In genomic region chr4:128810871-128811570, GRCh38 we compare ENCODE assay signal across 1 cellular context.
TF ChIP-seq lines count a peak whose summit lies in the region.

No MANE protein-coding gene starts in this region.

TF ChIP-seq in HEK293, 187 proteins besides CTCF, POLR2A, EP300 and RAD21 (continued from another document and continues in another):
- TF ChIP-seq ZNF398 (tag by site-specific recombination; IDR thresholded peaks at IDR 0.05): peak; percentile 88
- TF ChIP-seq ZBTB20 (tag by site-specific recombination; IDR thresholded peaks at IDR 0.05): peak; percentile 76
- 0 out of 2 replicates have a peak, but pooled peaks have one; percentile 33 for TF ChIP-seq ZBTB48 (tag by site-specific recombination; IDR thresholded peaks at IDR 0.05)
- peak; percentile 44; the same call in 1 of the 2 replicates for TF ChIP-seq INSM2 (tag by site-specific recombination; IDR thresholded peaks at IDR 0.05)
- TF ChIP-seq ZNF701 (tag by site-specific recombination; IDR thresholded peaks at IDR 0.05): no peak
- TF ChIP-seq ZNF184 (tag by site-specific recombination; IDR thresholded peaks at IDR 0.05): no peak
- TF ChIP-seq ZNF626 (tag by site-specific recombination; IDR thresholded peaks at IDR 0.05): no peak
- peak; percentile 89 for TF ChIP-seq GLIS2 (tag by site-specific recombination; IDR thresholded peaks at IDR 0.05)
- TF ChIP-seq ZNF404 (tag by site-specific recombination; IDR thresholded peaks at IDR 0.05): no peak
- peak; percentile 80 for TF ChIP-seq FEZF1 (tag by site-specific recombination; IDR thresholded peaks at IDR 0.05)
- TF ChIP-seq ZFP69B (tag by site-specific recombination; IDR thresholded peaks at IDR 0.05): peak; percentile 70
- TF ChIP-seq ZNF223 (tag by site-specific recombination; IDR thresholded peaks at IDR 0.05): no peak
- peak; percentile 81 for TF ChIP-seq ZNF600 (tag by site-specific recombination; IDR thresholded peaks at IDR 0.05)
- peak; percentile 92 for TF ChIP-seq PATZ1 (tag by site-specific recombination; IDR thresholded peaks at IDR 0.05)
- peak; percentile 98 for TF ChIP-seq ZNF341 (tag by site-specific recombination; IDR thresholded peaks at IDR 0.05; ENCODE audit: low read depth)
- peak; percentile 60 for TF ChIP-seq ZXDB (tag by site-specific recombination; IDR thresholded peaks at IDR 0.05)
- TF ChIP-seq ZNF510 (tag by site-specific recombination; IDR thresholded peaks at IDR 0.05; ENCODE audit: insufficient replicate concordance): no peak
- TF ChIP-seq MZF1 (tag by site-specific recombination; IDR thresholded peaks at IDR 0.05; ENCODE audit: borderline replicate concordance): peak; percentile 94
- no peak for TF ChIP-seq SCRT2 (tag by site-specific recombination; IDR thresholded peaks at IDR 0.05)
- TF ChIP-seq ZNF501 (tag by site-specific recombination; IDR thresholded peaks at IDR 0.05): peak; percentile 50; the same call in 1 of the 2 replicates
- peak; percentile 14; the same call in 1 of the 2 replicates for TF ChIP-seq ZBTB44 (tag by site-specific recombination; IDR thresholded peaks at IDR 0.05)
- no peak for TF ChIP-seq ZNF157 (tag by site-specific recombination; IDR thresholded peaks at IDR 0.05)
- TF ChIP-seq ZNF639 (tag by site-specific recombination; IDR thresholded peaks at IDR 0.05): 0 out of 2 replicates have a peak, but pooled peaks have one; percentile 17
- peak; percentile 38; the same call in 1 of the 2 replicates for TF ChIP-seq ZNF24 (tag by site-specific recombination; IDR thresholded peaks at IDR 0.05)
- peak; percentile 50 for TF ChIP-seq KLF8 (tag by site-specific recombination; IDR thresholded peaks at IDR 0.05)
- peak; percentile 84 for TF ChIP-seq PRDM10 (tag by site-specific recombination; IDR thresholded peaks at IDR 0.05)
- TF ChIP-seq ZBTB26 (tag by site-specific recombination; optimal IDR thresholded peaks at IDR 0.05): peak; percentile 65
- no peak for TF ChIP-seq TCF7L2 (IDR thresholded peaks at IDR 0.05; ENCODE audit: borderline replicate concordance, low read depth, low read length)
- no peak for TF ChIP-seq ELK4 (IDR thresholded peaks at IDR 0.05; ENCODE audit: borderline replicate concordance, low read depth, low read length)
- TF ChIP-seq ZFP3 (tag by site-specific recombination; IDR thresholded peaks at IDR 0.05; ENCODE audit: low read depth): no peak
- peak; percentile 84 for TF ChIP-seq ZNF692 (tag by site-specific recombination; IDR thresholded peaks at IDR 0.05)
- TF ChIP-seq ZNF362 (tag by site-specific recombination; IDR thresholded peaks at IDR 0.05): no peak
- no peak for TF ChIP-seq KLF7 (tag by site-specific recombination; IDR thresholded peaks at IDR 0.05; ENCODE audit: borderline replicate concordance)
- TF ChIP-seq WT1 (tag by site-specific recombination; IDR thresholded peaks at IDR 0.05): peak; percentile 72
- TF ChIP-seq SP2 (tag by site-specific recombination; IDR thresholded peaks at IDR 0.05): peak; percentile 74
- peak; percentile 63; the same call in 1 of the 2 replicates for TF ChIP-seq ZNF843 (tag by site-specific recombination; IDR thresholded peaks at IDR 0.05)
- peak; percentile 67 for TF ChIP-seq OSR2 (tag by site-specific recombination; IDR thresholded peaks at IDR 0.05)
- 0 out of 2 replicates have a peak, but pooled peaks have one; percentile 26 for TF ChIP-seq ZNF2 (tag by site-specific recombination; IDR thresholded peaks at IDR 0.05)
- no peak for TF ChIP-seq PBX3 (CRISPR knock-in tag; IDR thresholded peaks at IDR 0.05)
- 0 out of 2 replicates have a peak, but pooled peaks have one; percentile 17 for TF ChIP-seq ZNF324 (tag by site-specific recombination; IDR thresholded peaks at IDR 0.05)
- TF ChIP-seq ZNF623 (tag by site-specific recombination; IDR thresholded peaks at IDR 0.05): 0 out of 2 replicates have a peak, but pooled peaks have one; percentile 8
- TF ChIP-seq ZNF76 (tag by site-specific recombination; IDR thresholded peaks at IDR 0.05; ENCODE audit: borderline replicate concordance, low read depth): peak; percentile 39; the same call in 1 of the 2 replicates
- TF ChIP-seq ZEB2 (tag by site-specific recombination; IDR thresholded peaks at IDR 0.05): peak; percentile 93
